ENCODE assay signal across 2 cellular contexts in the genomic region with DNA sequence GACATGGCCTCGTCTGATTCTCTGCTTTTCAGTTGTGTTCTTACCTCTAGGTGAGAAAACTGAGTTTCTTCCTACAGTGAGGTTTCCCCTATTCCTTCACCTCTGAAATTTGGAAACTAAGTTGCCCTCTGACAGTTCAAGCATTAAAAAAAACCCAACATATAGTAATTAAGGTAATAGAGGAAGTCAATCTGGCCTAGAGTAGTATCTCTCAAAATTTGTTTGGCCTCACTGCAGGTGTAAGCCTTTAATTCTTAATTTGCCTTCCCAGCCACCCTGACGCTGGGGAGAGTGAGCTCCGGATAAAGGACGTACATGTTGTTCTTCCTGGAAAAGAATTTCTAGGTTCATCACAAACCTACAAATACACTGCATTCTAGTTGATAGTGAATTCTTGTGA.
TF ChIP-seq lines count a peak whose summit lies in the region.

No MANE protein-coding gene starts in this region.

TF ChIP-seq in SK-N-SH, 30 proteins besides CTCF, POLR2A, EP300 and RAD21:
- TF ChIP-seq, protein P1, sequence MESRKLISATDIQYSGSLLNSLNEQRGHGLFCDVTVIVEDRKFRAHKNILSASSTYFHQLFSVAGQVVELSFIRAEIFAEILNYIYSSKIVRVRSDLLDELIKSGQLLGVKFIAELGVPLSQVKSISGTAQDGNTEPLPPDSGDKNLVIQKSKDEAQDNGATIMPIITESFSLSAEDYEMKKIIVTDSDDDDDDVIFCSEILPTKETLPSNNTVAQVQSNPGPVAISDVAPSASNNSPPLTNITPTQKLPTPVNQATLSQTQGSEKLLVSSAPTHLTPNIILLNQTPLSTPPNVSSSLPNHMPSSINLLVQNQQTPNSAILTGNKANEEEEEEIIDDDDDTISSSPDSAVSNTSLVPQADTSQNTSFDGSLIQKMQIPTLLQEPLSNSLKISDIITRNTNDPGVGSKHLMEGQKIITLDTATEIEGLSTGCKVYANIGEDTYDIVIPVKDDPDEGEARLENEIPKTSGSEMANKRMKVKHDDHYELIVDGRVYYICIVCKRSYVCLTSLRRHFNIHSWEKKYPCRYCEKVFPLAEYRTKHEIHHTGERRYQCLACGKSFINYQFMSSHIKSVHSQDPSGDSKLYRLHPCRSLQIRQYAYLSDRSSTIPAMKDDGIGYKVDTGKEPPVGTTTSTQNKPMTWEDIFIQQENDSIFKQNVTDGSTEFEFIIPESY (IDR thresholded peaks at IDR 0.05; ENCODE audit: borderline replicate concordance, low read depth) = no peak
- TF ChIP-seq MXI1 (IDR thresholded peaks at IDR 0.05; ENCODE audit: low read depth, low read length) = no peak
- TF ChIP-seq POLR2AphosphoS5 (IDR thresholded peaks at IDR 0.05; ENCODE audit: low read depth, low read length) = no peak
- TF ChIP-seq JUND (IDR thresholded peaks at IDR 0.05) = no peak
- TF ChIP-seq, protein P2, sequence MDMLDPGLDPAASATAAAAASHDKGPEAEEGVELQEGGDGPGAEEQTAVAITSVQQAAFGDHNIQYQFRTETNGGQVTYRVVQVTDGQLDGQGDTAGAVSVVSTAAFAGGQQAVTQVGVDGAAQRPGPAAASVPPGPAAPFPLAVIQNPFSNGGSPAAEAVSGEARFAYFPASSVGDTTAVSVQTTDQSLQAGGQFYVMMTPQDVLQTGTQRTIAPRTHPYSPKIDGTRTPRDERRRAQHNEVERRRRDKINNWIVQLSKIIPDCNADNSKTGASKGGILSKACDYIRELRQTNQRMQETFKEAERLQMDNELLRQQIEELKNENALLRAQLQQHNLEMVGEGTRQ (IDR thresholded peaks at IDR 0.05; ENCODE audit: borderline replicate concordance, low read depth, low read length) = no peak
- no peak for TF ChIP-seq RCOR1 (IDR thresholded peaks at IDR 0.05; ENCODE audit: low read length)
- no peak for TF ChIP-seq TEAD4 (IDR thresholded peaks at IDR 0.05; ENCODE audit: borderline replicate concordance, insufficient read depth)
- TF ChIP-seq RXRA (IDR thresholded peaks at IDR 0.05; ENCODE audit: borderline replicate concordance, low read depth) = no peak
- TF ChIP-seq, protein P3, sequence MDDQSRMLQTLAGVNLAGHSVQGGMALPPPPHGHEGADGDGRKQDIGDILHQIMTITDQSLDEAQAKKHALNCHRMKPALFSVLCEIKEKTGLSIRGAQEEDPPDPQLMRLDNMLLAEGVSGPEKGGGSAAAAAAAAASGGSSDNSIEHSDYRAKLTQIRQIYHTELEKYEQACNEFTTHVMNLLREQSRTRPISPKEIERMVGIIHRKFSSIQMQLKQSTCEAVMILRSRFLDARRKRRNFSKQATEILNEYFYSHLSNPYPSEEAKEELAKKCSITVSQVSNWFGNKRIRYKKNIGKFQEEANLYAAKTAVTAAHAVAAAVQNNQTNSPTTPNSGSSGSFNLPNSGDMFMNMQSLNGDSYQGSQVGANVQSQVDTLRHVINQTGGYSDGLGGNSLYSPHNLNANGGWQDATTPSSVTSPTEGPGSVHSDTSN (IDR thresholded peaks at IDR 0.05) = no peak
- TF ChIP-seq EZH2phosphoT487 (IDR thresholded peaks at IDR 0.05; ENCODE audit: borderline replicate concordance, low read depth) = no peak
- no peak for TF ChIP-seq GABPA (IDR thresholded peaks at IDR 0.05; ENCODE audit: low read depth)

TF ChIP-seq in SK-N-SH treated with all-trans-retinoic acid at 6 μM for 48 hours, 23 proteins besides CTCF, POLR2A, EP300 and RAD21:
- TF ChIP-seq TCF4 (CRISPR knock-in tag; IDR thresholded peaks at IDR 0.05; ENCODE audit: borderline replicate concordance) (no peak), ZFP3 (CRISPR knock-in tag; IDR thresholded peaks at IDR 0.05) (no peak), ZNF565 (CRISPR knock-in tag; conservative IDR thresholded peaks at IDR 0.05; ENCODE audit: low read depth) (no peak), PPARA (CRISPR knock-in tag; IDR thresholded peaks at IDR 0.05; ENCODE audit: borderline replicate concordance) (no peak), CSDC2 (CRISPR knock-in tag; IDR thresholded peaks at IDR 0.05) (no peak)
- TF ChIP-seq, protein P4, sequence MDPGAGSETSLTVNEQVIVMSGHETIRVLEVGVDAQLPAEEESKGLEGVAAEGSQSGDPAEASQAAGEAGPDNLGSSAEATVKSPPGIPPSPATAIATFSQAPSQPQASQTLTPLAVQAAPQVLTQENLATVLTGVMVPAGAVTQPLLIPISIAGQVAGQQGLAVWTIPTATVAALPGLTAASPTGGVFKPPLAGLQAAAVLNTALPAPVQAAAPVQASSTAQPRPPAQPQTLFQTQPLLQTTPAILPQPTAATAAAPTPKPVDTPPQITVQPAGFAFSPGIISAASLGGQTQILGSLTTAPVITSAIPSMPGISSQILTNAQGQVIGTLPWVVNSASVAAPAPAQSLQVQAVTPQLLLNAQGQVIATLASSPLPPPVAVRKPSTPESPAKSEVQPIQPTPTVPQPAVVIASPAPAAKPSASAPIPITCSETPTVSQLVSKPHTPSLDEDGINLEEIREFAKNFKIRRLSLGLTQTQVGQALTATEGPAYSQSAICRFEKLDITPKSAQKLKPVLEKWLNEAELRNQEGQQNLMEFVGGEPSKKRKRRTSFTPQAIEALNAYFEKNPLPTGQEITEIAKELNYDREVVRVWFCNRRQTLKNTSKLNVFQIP (CRISPR knock-in tag; IDR thresholded peaks at IDR 0.05; ENCODE audit: borderline replicate concordance, low read depth) = no peak
